In genomic region chr5:146071171-146071570, GRCh38 we compare ENCODE assay signal across 31 cellular contexts. TPM values are rescaled to one million over a fixed set of nuclear protein-coding genes. Genes with fewer than 3 reads are reported as not detected.
"Had no signal": no experiment of that assay in that cellular context is flagged by ENCODE, and none has a peak within 500 bp of the region (broad histone marks: within the 10 kb centered on the region; RNA-seq: fewer than 3 reads in every experiment).

No MANE protein-coding gene starts in this region.

- H3K27me3 Mint-ChIP-seq: activated naive CD8-positive, alpha-beta T cell treated with anti-CD3 and anti-CD28 coated beads for 36 hours; brain had no signal

- H2AFZ ChIP-seq: hepatocyte had no signal

- H3K9me3 Mint-ChIP-seq: activated naive CD4-positive, alpha-beta T cell treated with anti-CD3 and anti-CD28 coated beads for 36 hours; activated naive CD8-positive, alpha-beta T cell treated with anti-CD3 and anti-CD28 coated beads for 36 hours; activated T-helper 1 cell treated with anti-CD3 and anti-CD28 coated beads, Interleukin-12 subunit alpha, Interleukin-12 subunit beta, Interleukin-2, Interleukin-4 antibody, amounts not matched to agents 30 ng/mL and 10 ng/mL and 1 ng/mL, durations not matched to agents 14 hours and 24 hours and 36 hours; brain; nephron progenitor cell; stimulated activated effector memory CD8-positive, alpha-beta T cell treated with anti-CD3 and anti-CD28 coated beads, Interleukin-12 subunit alpha, Interleukin-12 subunit beta, amount 100 ng/mL, for 72 hours; stimulated activated naive CD8-positive, alpha-beta T cell treated with anti-CD3 and anti-CD28 coated beads, Interleukin-15, Interleukin-2, amounts not matched to agents 100 ng/mL and 50 ng/mL, for 24 hours had no signal

- H3K4me3 Mint-ChIP-seq: activated naive CD4-positive, alpha-beta T cell treated with anti-CD3 and anti-CD28 coated beads for 36 hours; activated naive CD8-positive, alpha-beta T cell treated with anti-CD3 and anti-CD28 coated beads for 36 hours; activated T-helper 1 cell treated with anti-CD3 and anti-CD28 coated beads, Interleukin-12 subunit alpha, Interleukin-12 subunit beta, Interleukin-2, Interleukin-4 antibody, amounts not matched to agents 30 ng/mL and 10 ng/mL and 1 ng/mL, durations not matched to agents 14 hours and 24 hours and 36 hours; brain; nephron progenitor cell; stimulated activated effector memory CD8-positive, alpha-beta T cell treated with anti-CD3 and anti-CD28 coated beads, Interleukin-12 subunit alpha, Interleukin-12 subunit beta, amount 100 ng/mL, for 72 hours; stimulated activated naive CD8-positive, alpha-beta T cell treated with anti-CD3 and anti-CD28 coated beads, Interleukin-15, Interleukin-2, amounts not matched to agents 100 ng/mL and 50 ng/mL, for 24 hours; T-helper 17 cell had no signal

- H3K9me3 ChIP-seq: adrenal gland, esophagus muscularis mucosa, lower lobe of right lung, neutrophil, upper lobe of right lung had no signal

- H3K36me3 Mint-ChIP-seq: activated naive CD8-positive, alpha-beta T cell treated with anti-CD3 and anti-CD28 coated beads for 36 hours; brain; stimulated activated effector memory CD8-positive, alpha-beta T cell treated with anti-CD3 and anti-CD28 coated beads, Interleukin-12 subunit alpha, Interleukin-12 subunit beta, amount 100 ng/mL, for 72 hours had no signal

- H3K4me2 ChIP-seq: hepatocyte had no signal

- DNase-seq: activated CD4-positive, alpha-beta T cell treated with anti-CD3 and anti-CD28 coated beads for 48 hours; activated CD4-positive, alpha-beta T cell treated with anti-CD3 and anti-CD28 coated beads, Interleukin-2, amount 50 U/mL, for 48 hours; activated CD8-positive, alpha-beta memory T cell treated with anti-CD3 and anti-CD28 coated beads for 24 hours; activated effector memory CD4-positive, alpha-beta T cell treated with anti-CD3 and anti-CD28 coated beads, Interleukin-2, amount 50 U/mL, for 16 hours; activated naive CD4-positive, alpha-beta T cell treated with anti-CD3 and anti-CD28 coated beads for 36 hours; activated naive CD8-positive, alpha-beta T cell treated with anti-CD3 and anti-CD28 coated beads for 36 hours; adrenal gland; aorta; central memory CD4-positive, alpha-beta T cell; kidney; lower lobe of right lung; mesendoderm; nephron progenitor cell; small intestine; stimulated activated CD4-positive, alpha-beta T cell treated with anti-CD3 and anti-CD28 coated beads, Interleukin-4, amount 100 ng/mL, for 24 hours; T-helper 17 cell; T1000; upper lobe of right lung; WERI-Rb-1 had no signal

- H3K4me3 ChIP-seq: adrenal gland, esophagus muscularis mucosa, hepatocyte, lower lobe of right lung, upper lobe of right lung had no signal

- ATAC-seq: activated CD4-positive, CD25-positive, alpha-beta regulatory T cell treated with anti-CD3 and anti-CD28 coated beads, Interleukin-2, amount 50 U/mL, for 24 hours; lower lobe of right lung; sciatic nerve; stimulated activated effector memory CD8-positive, alpha-beta T cell treated with anti-CD3 and anti-CD28 coated beads, Interleukin-12 subunit alpha, Interleukin-12 subunit beta, amount 100 ng/mL, for 72 hours; T-helper 17 cell; upper lobe of right lung had no signal

- H3K4me1 ChIP-seq: adrenal gland, lower lobe of right lung, upper lobe of right lung had no signal

- H3K27me3 ChIP-seq: adrenal gland, foreskin keratinocyte, hepatocyte, neutrophil, upper lobe of right lung had no signal

- H3K27ac ChIP-seq: adrenal gland, esophagus muscularis mucosa, foreskin keratinocyte, hepatocyte, lower lobe of right lung, neutrophil, upper lobe of right lung, WERI-Rb-1 had no signal

- H3K4me1 Mint-ChIP-seq: activated naive CD8-positive, alpha-beta T cell treated with anti-CD3 and anti-CD28 coated beads for 36 hours; stimulated activated effector memory CD8-positive, alpha-beta T cell treated with anti-CD3 and anti-CD28 coated beads, Interleukin-12 subunit alpha, Interleukin-12 subunit beta, amount 100 ng/mL, for 72 hours; T-helper 17 cell had no signal

- H3K27ac Mint-ChIP-seq: activated naive CD4-positive, alpha-beta T cell treated with anti-CD3 and anti-CD28 coated beads for 36 hours; activated naive CD8-positive, alpha-beta T cell treated with anti-CD3 and anti-CD28 coated beads for 36 hours; activated T-helper 1 cell treated with anti-CD3 and anti-CD28 coated beads, Interleukin-12 subunit alpha, Interleukin-12 subunit beta, Interleukin-2, Interleukin-4 antibody, amounts not matched to agents 30 ng/mL and 10 ng/mL and 1 ng/mL, durations not matched to agents 14 hours and 24 hours and 36 hours; nephron progenitor cell; stimulated activated effector memory CD8-positive, alpha-beta T cell treated with anti-CD3 and anti-CD28 coated beads, Interleukin-12 subunit alpha, Interleukin-12 subunit beta, amount 100 ng/mL, for 72 hours; stimulated activated naive CD8-positive, alpha-beta T cell treated with anti-CD3 and anti-CD28 coated beads, Interleukin-15, Interleukin-2, amounts not matched to agents 100 ng/mL and 50 ng/mL, for 24 hours; T-helper 17 cell had no signal

- H3K36me3 ChIP-seq: adrenal gland, esophagus muscularis mucosa, lower lobe of right lung, neutrophil, upper lobe of right lung, WERI-Rb-1 had no signal

RNA-seq across cellular contexts. Expression of gene PLAC8L1, which starts 34.2 kb away (rescaled TPM):
- total RNA-seq: esophagus muscularis mucosa, foreskin keratinocyte, kidney, lower lobe of right lung, mononuclear cell, sciatic nerve, subcutaneous adipose tissue, upper lobe of right lung had no signal
